27 cellular contexts compared by ENCODE assay signal in the genomic region with DNA sequence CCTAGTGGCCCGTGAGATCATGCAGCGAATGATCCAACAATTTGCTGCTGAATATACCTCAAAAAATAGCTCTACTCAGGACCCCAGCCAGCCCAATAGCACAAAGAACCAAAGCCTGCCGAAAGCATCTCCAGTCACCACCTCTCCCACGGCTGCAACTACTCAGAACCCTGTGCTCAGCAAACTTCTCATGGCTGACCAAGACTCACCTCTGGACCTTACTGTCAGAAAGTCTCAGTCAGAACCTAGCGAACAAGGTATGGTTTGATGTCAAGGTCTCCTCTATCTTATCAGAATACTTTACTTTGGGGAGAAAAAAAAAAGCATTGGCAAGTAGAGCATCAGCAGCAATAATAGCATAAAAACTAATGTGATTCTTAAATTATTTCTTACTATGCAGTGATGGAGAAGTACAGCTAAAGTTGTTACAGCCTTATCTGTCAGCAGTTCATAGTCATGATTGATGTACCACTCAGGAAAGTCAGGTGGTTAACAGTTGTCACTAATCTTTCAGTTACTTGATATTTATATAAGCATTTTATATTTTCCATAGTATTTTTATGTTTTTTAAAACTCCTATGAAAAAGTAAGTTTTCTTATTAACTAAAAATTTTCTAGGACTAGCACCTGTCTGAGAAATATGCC.
"Had no signal": no experiment of that assay in that cellular context is flagged by ENCODE, and none has a peak within 500 bp of the region (broad histone marks: within the 10 kb centered on the region; RNA-seq: fewer than 3 reads in every experiment).

No MANE protein-coding gene starts in this region.

- ATAC-seq: activated CD8-positive, alpha-beta T cell treated with anti-CD3 and anti-CD28 coated beads for 36 hours; activated T-cell treated with anti-CD3 and anti-CD28 coated beads, Interleukin-2, amount 50 U/mL, for 72 hours; esophagus mucosa; left ventricle myocardium superior; mucosa of descending colon; sciatic nerve; stimulated activated memory B cell treated with anti-CD40 and anti-IgM and Interleukin-4, amounts not matched to agents 10 μg/mL and 1 μg/mL and 100 μg/mL, for 72 hours; stimulated activated naive CD8-positive, alpha-beta T cell treated with anti-CD3 and anti-CD28 coated beads, Interleukin-15, amount 100 ng/mL, for 72 hours; T-helper 17 cell had no signal

- DNase-seq: activated CD4-positive, alpha-beta T cell treated with anti-CD3 and anti-CD28 coated beads, Interleukin-2, amount 50 U/mL, for 1 hour; activated CD8-positive, alpha-beta T cell treated with anti-CD3 and anti-CD28 coated beads for 36 hours; activated naive CD4-positive, alpha-beta T cell treated with Interleukin-2 at 50 U/mL for 16 hours; activated naive CD8-positive, alpha-beta T cell treated with anti-CD3 and anti-CD28 coated beads, Interleukin-2, amount 10 ng/mL, durations not matched to agents 7 days and 5 days; activated T-cell treated with anti-CD3 and anti-CD28 coated beads, Interleukin-2, amount 50 U/mL, for 72 hours; endodermal cell; foreskin fibroblast; heart left ventricle; left ventricle myocardium superior; mucosa of descending colon; retina; small intestine; stimulated activated CD4-positive, alpha-beta T cell treated with anti-CD3 and anti-CD28 coated beads, Interleukin-4, amount 100 ng/mL, for 4 hours; stimulated activated CD8-positive, alpha-beta memory T cell treated with anti-CD3 and anti-CD28 coated beads, Interleukin-4, amount 100 ng/mL, for 48 hours; stimulated activated naive CD8-positive, alpha-beta T cell treated with anti-CD3 and anti-CD28 coated beads, Interleukin-15, amount 100 ng/mL, for 72 hours; substantia nigra; T-helper 17 cell; T1000; uterus had no signal

- H3K4me3 ChIP-seq: ascending aorta, heart left ventricle, mucosa of descending colon, uterus had no signal

- H3K27ac ChIP-seq: ascending aorta, heart left ventricle, neutrophil, uterus had no signal

- H3K27me3 Mint-ChIP-seq: activated CD8-positive, alpha-beta T cell treated with anti-CD3 and anti-CD28 coated beads for 36 hours; activated naive CD8-positive, alpha-beta T cell treated with anti-CD3 and anti-CD28 coated beads, Interleukin-2, amount 10 ng/mL, durations not matched to agents 7 days and 5 days; brain; stimulated activated memory B cell treated with anti-CD40 and anti-IgM and Interleukin-4, amounts not matched to agents 10 μg/mL and 1 μg/mL and 100 μg/mL, for 72 hours; stimulated activated naive CD8-positive, alpha-beta T cell treated with anti-CD3 and anti-CD28 coated beads, Interleukin-15, amount 100 ng/mL, for 72 hours; T-helper 17 cell; type B pancreatic cell had no signal

- FAIRE-seq: small intestine had no signal

- H3K36me3 ChIP-seq: uterus had no signal

- H3K4me3 Mint-ChIP-seq: activated CD8-positive, alpha-beta T cell treated with anti-CD3 and anti-CD28 coated beads for 36 hours; activated naive CD8-positive, alpha-beta T cell treated with anti-CD3 and anti-CD28 coated beads, Interleukin-2, amount 10 ng/mL, durations not matched to agents 7 days and 5 days; activated T-cell treated with anti-CD3 and anti-CD28 coated beads, Interleukin-2, amount 50 U/mL, for 72 hours; brain; endodermal cell; nephron; stimulated activated memory B cell treated with anti-CD40 and anti-IgM and Interleukin-4, amounts not matched to agents 10 μg/mL and 1 μg/mL and 100 μg/mL, for 72 hours; stimulated activated naive CD8-positive, alpha-beta T cell treated with anti-CD3 and anti-CD28 coated beads, Interleukin-15, amount 100 ng/mL, for 72 hours; T-helper 17 cell; type B pancreatic cell had no signal

- H3K4me1 ChIP-seq: ascending aorta, uterus had no signal

- H3K9me3 ChIP-seq: ascending aorta, heart left ventricle, mucosa of descending colon, neutrophil, uterus had no signal

- H3K4me1 Mint-ChIP-seq: endodermal cell; stimulated activated memory B cell treated with anti-CD40 and anti-IgM and Interleukin-4, amounts not matched to agents 10 μg/mL and 1 μg/mL and 100 μg/mL, for 72 hours had no signal

- H3K27ac Mint-ChIP-seq: activated CD8-positive, alpha-beta T cell treated with anti-CD3 and anti-CD28 coated beads for 36 hours; activated naive CD8-positive, alpha-beta T cell treated with anti-CD3 and anti-CD28 coated beads, Interleukin-2, amount 10 ng/mL, durations not matched to agents 7 days and 5 days; activated T-cell treated with anti-CD3 and anti-CD28 coated beads, Interleukin-2, amount 50 U/mL, for 72 hours; brain; endodermal cell; nephron; stimulated activated memory B cell treated with anti-CD40 and anti-IgM and Interleukin-4, amounts not matched to agents 10 μg/mL and 1 μg/mL and 100 μg/mL, for 72 hours; stimulated activated naive CD8-positive, alpha-beta T cell treated with anti-CD3 and anti-CD28 coated beads, Interleukin-15, amount 100 ng/mL, for 72 hours; T-helper 17 cell; type B pancreatic cell had no signal

- H3K27me3 ChIP-seq: ascending aorta, heart left ventricle, neutrophil, uterus had no signal

- H3K9me3 Mint-ChIP-seq: activated CD8-positive, alpha-beta T cell treated with anti-CD3 and anti-CD28 coated beads for 36 hours; activated naive CD8-positive, alpha-beta T cell treated with anti-CD3 and anti-CD28 coated beads, Interleukin-2, amount 10 ng/mL, durations not matched to agents 7 days and 5 days; activated T-cell treated with anti-CD3 and anti-CD28 coated beads, Interleukin-2, amount 50 U/mL, for 72 hours; brain; endodermal cell; nephron; stimulated activated memory B cell treated with anti-CD40 and anti-IgM and Interleukin-4, amounts not matched to agents 10 μg/mL and 1 μg/mL and 100 μg/mL, for 72 hours; stimulated activated naive CD8-positive, alpha-beta T cell treated with anti-CD3 and anti-CD28 coated beads, Interleukin-15, amount 100 ng/mL, for 72 hours; type B pancreatic cell had no signal
